1 cellular context compared by ENCODE assay signal in genomic region chr11:94649254-94649653, GRCh38.
TF ChIP-seq lines count a peak whose summit lies in the region.

No MANE protein-coding gene starts in this region.

TF ChIP-seq in H1, 55 proteins besides CTCF, POLR2A, EP300 and RAD21:
- no peak for TF ChIP-seq CBX8 (IDR thresholded peaks at IDR 0.05; ENCODE audit: borderline replicate concordance, low read depth, low read length)
- no peak for TF ChIP-seq KDM4A (IDR thresholded peaks at IDR 0.05; ENCODE audit: low read depth, low read length, severe bottlenecking)
- TF ChIP-seq GTF2F1 (IDR thresholded peaks at IDR 0.05; ENCODE audit: borderline replicate concordance, low read depth, low read length), result no peak
- no peak for TF ChIP-seq JUN (IDR thresholded peaks at IDR 0.05; ENCODE audit: low read depth, low read length)
- TF ChIP-seq NANOG (IDR thresholded peaks at IDR 0.05; ENCODE audit: insufficient read depth, low read depth, low read length, poor library complexity, severe bottlenecking), result no peak
- no peak for TF ChIP-seq TEAD4 (IDR thresholded peaks at IDR 0.05; ENCODE audit: low read depth, low read length)
TF ChIP-seq in H1: peak in this region for 0.
